Comparison of ENCODE assay signal across 22 cellular contexts in genomic region chr11:45184640-45185039, GRCh38. TPM values are rescaled to one million over a fixed set of nuclear protein-coding genes. Genes with fewer than 3 reads are reported as not detected.
DNase-seq lines count a peak whose midpoint lies in the region; ATAC-seq, FAIRE-seq and TF ChIP-seq lines count a peak whose summit lies in the region.
"Had no signal": no experiment of that assay in that cellular context is flagged by ENCODE, and none has a peak within 500 bp of the region (broad histone marks: within the 10 kb centered on the region; RNA-seq: fewer than 3 reads in every experiment).

No MANE protein-coding gene starts in this region.

- H3K36me3 ChIP-seq in Loucy (ENCODE audit: insufficient read depth, low read length) (peaks cover 50% of the 10 kb centered on the region; the same call in 1 of the 2 replicates), astrocyte (ENCODE audit: insufficient read depth, low read length) (no peaks in the 10 kb centered on the region), mesendoderm (ENCODE audit: control insufficient read depth, insufficient read depth, low read length) (no peaks in the 10 kb centered on the region), Peyer's patch (peaks cover 0 to 6% (median 0%) of the 10 kb centered on the region in 3 donors)

- no peaks in the 10 kb centered on the region for H3K27me3 Mint-ChIP-seq in astrocyte (ENCODE audit: low read depth, unreplicated experiment)
- H3K27me3 Mint-ChIP-seq: CD8-positive, alpha-beta memory T cell had no signal

- H2AK5ac ChIP-seq in mesendoderm (ENCODE audit: low read length), result no peak overlapping the region

- H3K4me3 ChIP-seq in Loucy (ENCODE audit: low read length, poor library complexity, severe bottlenecking) (peak overlapping the region; percentile 32), astrocyte (ENCODE audit: insufficient read depth, low read depth, low read length) (no peak overlapping the region), mesendoderm (ENCODE audit: low read length) (no peak overlapping the region), Peyer's patch (no peak overlapping the region)
- H3K4me3 ChIP-seq: BLaER1 treated with 17β-estradiol and CSF1 and Interleukin-3, amounts not matched to agents 10 nM and 100 nM; GM12878 had no signal

- H3K56ac ChIP-seq in mesendoderm (ENCODE audit: low read length), result peak overlapping the region; percentile 44

- H3K4me1 Mint-ChIP-seq in astrocyte (ENCODE audit: low read depth, unreplicated experiment), result peaks cover 6% of the 10 kb centered on the region

- H3K4me2 ChIP-seq in Loucy (ENCODE audit: low read depth, low read length, poor library complexity, severe bottlenecking) (peak overlapping the region; percentile 67), astrocyte (ENCODE audit: low read length) (peak overlapping the region; percentile 11), mesendoderm (ENCODE audit: low read length) (no peak overlapping the region)
- H3K4me2 ChIP-seq: BLaER1 treated with 17β-estradiol and CSF1 and Interleukin-3, amounts not matched to agents 10 nM and 100 nM had no signal

- no peak overlapping the region for H3K27ac Mint-ChIP-seq in astrocyte (ENCODE audit: unreplicated experiment)
- H3K27ac Mint-ChIP-seq: B cell; CD4-positive, CD25-positive, alpha-beta regulatory T cell; CD8-positive, alpha-beta memory T cell had no signal

- peak overlapping the region; percentile 51 for H3K9ac ChIP-seq in Loucy (ENCODE audit: low read depth, low read length, poor library complexity, severe bottlenecking)
- no peak overlapping the region for H3K9ac ChIP-seq in astrocyte (ENCODE audit: low read length)
- no peak overlapping the region for H3K9ac ChIP-seq in mesendoderm (ENCODE audit: low read length)
- H3K9ac ChIP-seq: BLaER1 treated with 17β-estradiol and CSF1 and Interleukin-3, amounts not matched to agents 10 nM and 100 nM had no signal

- H3K79me1 ChIP-seq in mesendoderm (ENCODE audit: low read length), result no peaks in the 10 kb centered on the region

- H4K20me1 ChIP-seq in Loucy (ENCODE audit: insufficient read depth, low read length, poor library complexity, severe bottlenecking) (no peaks in the 10 kb centered on the region), astrocyte (ENCODE audit: insufficient read depth, low read length) (peaks cover 5% of the 10 kb centered on the region)

- H2BK15ac ChIP-seq in mesendoderm (replicated peaks; ENCODE audit: low read depth), result no peak overlapping the region

- DNase-seq in astrocyte (ENCODE audit: low read depth), result no peak
- DNase-seq in mesendoderm, result no peak
- no peak for DNase-seq in NCI-H1930 (lab: John Stamatoyannopoulos, UW)
- no peak for DNase-seq in NAMALWA (ENCODE audit: low spot score)
- DNase-seq in Peyer's patch, result no peak
- DNase-seq: 8988T; CD4-positive, CD25-positive, alpha-beta regulatory T cell; CD8-positive, alpha-beta memory T cell; COR-L47; DMS 273 treated with DMSO at 0.1 percent for 48 hours; DMS53; DND-41; EL; GOT3; H7; IMR-90 had no signal

- TF ChIP-seq CTCF in Loucy (conservative IDR thresholded peaks at IDR 0.05; ENCODE audit: low read length) (no peak), astrocyte (IDR thresholded peaks at IDR 0.05; ENCODE audit: insufficient read depth, low read depth, low read length) (no peak), Peyer's patch (IDR thresholded peaks at IDR 0.05) (no peak)

- no peak for TF ChIP-seq POLR2A in Peyer's patch (IDR thresholded peaks at IDR 0.05)

- no peak overlapping the region for H4K5ac ChIP-seq in mesendoderm (ENCODE audit: low read length)

- peaks cover 21% of the 10 kb centered on the region; the same call in 1 of the 2 replicates for H3K79me2 ChIP-seq in Loucy (ENCODE audit: insufficient read depth, low read length)
- H3K79me2 ChIP-seq in astrocyte (ENCODE audit: insufficient read depth, low read length), result no peaks in the 10 kb centered on the region
- H3K79me2 ChIP-seq in mesendoderm (ENCODE audit: control insufficient read depth, insufficient read depth, low read length), result no peaks in the 10 kb centered on the region

- no peak for ATAC-seq in HG02885 (IDR thresholded peaks at IDR 0.05; ENCODE audit: poor library complexity, unreplicated experiment)
- ATAC-seq: GM12878 had no signal

- H2BK120ac ChIP-seq in mesendoderm (ENCODE audit: low read depth, low read length), result no peak overlapping the region

- H3K23ac ChIP-seq in mesendoderm (ENCODE audit: low read length), result no peak overlapping the region

- H3K27me3 ChIP-seq in Loucy (ENCODE audit: insufficient read depth, low read length, poor library complexity, severe bottlenecking), result no peaks in the 10 kb centered on the region
- H3K27me3 ChIP-seq in astrocyte (ENCODE audit: insufficient read depth, low read length), result no peaks in the 10 kb centered on the region
- H3K27me3 ChIP-seq in mesendoderm (ENCODE audit: insufficient read depth, low read length, poor library complexity), result no peaks in the 10 kb centered on the region
- no peaks in the 10 kb centered on the region for H3K27me3 ChIP-seq in Peyer's patch

- no CpG with 5 or more reads among the region's 2 CpGs for WGBS in mesendoderm (ENCODE audit: extremely low coverage, insufficient coverage, low lambda C conversion rate)

- H3K4me1 ChIP-seq in Loucy (ENCODE audit: insufficient read depth, low read length, poor library complexity, severe bottlenecking) (peaks cover 40% of the 10 kb centered on the region), astrocyte (ENCODE audit: insufficient read depth, low read length) (peaks cover 24% of the 10 kb centered on the region), mesendoderm (ENCODE audit: control insufficient read depth, low read depth, low read length) (peaks cover 16% of the 10 kb centered on the region), Peyer's patch (peaks cover 0 to 10% (median 6%) of the 10 kb centered on the region in 4 donors)

- no peaks in the 10 kb centered on the region for H3K9me2 ChIP-seq in Loucy (replicated peaks; ENCODE audit: low read depth, low read length)

- H3K27ac ChIP-seq in astrocyte (ENCODE audit: low read depth, low read length), result no peak overlapping the region
- peak overlapping the region; percentile 9 for H3K27ac ChIP-seq in mesendoderm (ENCODE audit: low read depth, low read length)
- no peak overlapping the region for H3K27ac ChIP-seq in Peyer's patch
- H3K27ac ChIP-seq: BLaER1 treated with 17β-estradiol and CSF1 and Interleukin-3, amounts not matched to agents 10 nM and 100 nM had no signal

- no peak overlapping the region for H4K8ac ChIP-seq in mesendoderm (ENCODE audit: low read depth, low read length)

- no peak overlapping the region for H3K18ac ChIP-seq in mesendoderm (ENCODE audit: low read length)

- H3K36me3 Mint-ChIP-seq in astrocyte (ENCODE audit: low read depth, unreplicated experiment), result peaks cover 14% of the 10 kb centered on the region

- H2AFZ ChIP-seq in Loucy (ENCODE audit: low read length), result no peak overlapping the region
- H2AFZ ChIP-seq in astrocyte (ENCODE audit: low read depth, low read length), result no peak overlapping the region

- H3F3A ChIP-seq in Loucy (ENCODE audit: low read depth), result peaks cover 11% of the 10 kb centered on the region; the same call in 1 of the 2 replicates

- H2BK5ac ChIP-seq in mesendoderm (ENCODE audit: low read length), result no peak overlapping the region

- no peak for FAIRE-seq in astrocyte (lab: Jason Lieb, UNC)
- FAIRE-seq: GM12878, HTR-8/SVneo had no signal

- H3K4me3 Mint-ChIP-seq in astrocyte (ENCODE audit: unreplicated experiment), result no peak overlapping the region
- H3K4me3 Mint-ChIP-seq: B cell; CD4-positive, CD25-positive, alpha-beta regulatory T cell; CD8-positive, alpha-beta memory T cell had no signal

- H3K4ac ChIP-seq in mesendoderm (ENCODE audit: low read depth, low read length), result no peak overlapping the region

- no peaks in the 10 kb centered on the region for H3K9me3 ChIP-seq in Loucy (ENCODE audit: insufficient read depth, low read depth, low read length)
- no peaks in the 10 kb centered on the region for H3K9me3 ChIP-seq in astrocyte (ENCODE audit: insufficient read depth, low read depth, low read length)
- no peaks in the 10 kb centered on the region for H3K9me3 ChIP-seq in Peyer's patch
- H3K9me3 ChIP-seq: BLaER1 treated with 17β-estradiol and CSF1 and Interleukin-3, amounts not matched to agents 10 nM and 100 nM had no signal

- no peaks in the 10 kb centered on the region for H3K9me3 Mint-ChIP-seq in astrocyte (ENCODE audit: unreplicated experiment)
- H3K9me3 Mint-ChIP-seq: CD4-positive, CD25-positive, alpha-beta regulatory T cell; CD8-positive, alpha-beta memory T cell had no signal

RNA-seq across cellular contexts. Expression of gene PRDM11, which starts 38.2 kb away (rescaled TPM):
- total RNA-seq in astrocyte (9.1 and 9.9 TPM in 2 replicates), Peyer's patch (10 to 100 TPM in 1 of 4 donors, 1 to 10 TPM in 3; 4.4 to 10.7 (median 7.0) TPM)
- 5.4 TPM for polyA plus RNA-seq in mesendoderm (2013, experiment 1 of 2)
- 5.4 TPM for polyA plus RNA-seq in mesendoderm (2013, experiment 2 of 2)
